In genomic region chr6:161511455-161512159, GRCh38 we compare ENCODE assay signal across 25 cellular contexts.
DNase-seq lines count a peak whose midpoint lies in the region; ATAC-seq and TF ChIP-seq lines count a peak whose summit lies in the region.
"Had no signal": no experiment of that assay in that cellular context is flagged by ENCODE, and none has a peak within 500 bp of the region (broad histone marks: within the 10 kb centered on the region; RNA-seq: fewer than 3 reads in every experiment).

No MANE protein-coding gene starts in this region.

- H3K4me1 Mint-ChIP-seq in brain: peaks cover 32% of the 10 kb centered on the region
- peaks cover 20% of the 10 kb centered on the region for H3K4me1 Mint-ChIP-seq in nephron
- no peaks in the 10 kb centered on the region for H3K4me1 Mint-ChIP-seq in activated CD4-positive, alpha-beta memory T cell treated with anti-CD3 and anti-CD28 coated beads for 36 hours (ENCODE audit: low read depth)
- H3K4me1 Mint-ChIP-seq: B cell had no signal

- WGBS in heart left ventricle, 4 donors: 57 to 73% (median 65%) methylated on average over 9 of the region's 9 CpGs

- H3K27me3 Mint-ChIP-seq in brain (no peaks in the 10 kb centered on the region), nephron (ENCODE audit: low read depth) (no peaks in the 10 kb centered on the region)
- no peaks in the 10 kb centered on the region for H3K27me3 Mint-ChIP-seq in activated CD4-positive, alpha-beta memory T cell treated with anti-CD3 and anti-CD28 coated beads for 36 hours
- H3K27me3 Mint-ChIP-seq: B cell had no signal

- intact Hi-C loops in left cardiac atrium (cut with DNase I): no loop called here
- intact Hi-C loops in heart left ventricle (cut with DNase I): no loop called here
- intact Hi-C loops in activated CD4-positive, alpha-beta memory T cell treated with anti-CD3 and anti-CD28 coated beads for 36 hours (cut with micrococcal nuclease): no loop called here

- H3K36me3 Mint-ChIP-seq in brain (no peaks in the 10 kb centered on the region), nephron (ENCODE audit: low read depth) (no peaks in the 10 kb centered on the region)
- H3K36me3 Mint-ChIP-seq in activated CD4-positive, alpha-beta memory T cell treated with anti-CD3 and anti-CD28 coated beads for 36 hours: peaks cover 2% of the 10 kb centered on the region
- H3K36me3 Mint-ChIP-seq: CD8-positive, alpha-beta T cell had no signal

- no peaks in the 10 kb centered on the region for H3K9me3 ChIP-seq in heart left ventricle
- H3K9me3 ChIP-seq: A549, Caco-2, SK-N-SH had no signal

- POLR2A ChIA-PET in activated CD4-positive, alpha-beta memory T cell treated with anti-CD3 and anti-CD28 coated beads for 36 hours (lab: Charles Lee): no interaction called here

- TF ChIP-seq CTCF in heart left ventricle (IDR thresholded peaks at IDR 0.05) (no peak), brain (conservative IDR thresholded peaks at IDR 0.05) (no peak), nephron (IDR thresholded peaks at IDR 0.05; ENCODE audit: unreplicated experiment in 3 of 3) (no peak)

- H3K27ac ChIP-seq in heart left ventricle: no peak overlapping the region
- H3K27ac ChIP-seq: A549, C4-2B had no signal

- CTCF ChIA-PET in activated CD4-positive, alpha-beta memory T cell treated with anti-CD3 and anti-CD28 coated beads for 36 hours (lab: Charles Lee): no interaction called here

- peak overlapping the region; percentile 35 to 90 (median 54) for H3K27ac Mint-ChIP-seq in brain
- peak overlapping the region in 2 of 3 experiments; percentile 20 to 39 for H3K27ac Mint-ChIP-seq in nephron
- no peak overlapping the region for H3K27ac Mint-ChIP-seq in activated CD4-positive, alpha-beta memory T cell treated with anti-CD3 and anti-CD28 coated beads for 36 hours
- H3K27ac Mint-ChIP-seq: B cell; CD8-positive, alpha-beta T cell had no signal

- H3K36me3 ChIP-seq in heart left ventricle: no peaks in the 10 kb centered on the region

- DNase-seq in left cardiac atrium: no peak
- no peak for DNase-seq in heart left ventricle
- DNase-seq in activated CD4-positive, alpha-beta memory T cell treated with anti-CD3 and anti-CD28 coated beads for 36 hours: no peak
- no peak for DNase-seq in DMS53 (lab: John Stamatoyannopoulos, UW)
- DNase-seq: Caco-2; CD8-positive, alpha-beta T cell; DND-41; MV-4-11; NCI-H1105; NCI-H1436 treated with DMSO at 0.1 percent for 48 hours; NCI-H2029; NCI-H345; NCI-H510A treated with DMSO at 0.1 percent for 48 hours; NCI-H748 treated with DMSO at 0.1 percent for 48 hours; SK-N-SH; SW 1271 had no signal

- ATAC-seq in left cardiac atrium (peak; percentile 47 to 67), heart left ventricle (no peak), HG03460 (IDR thresholded peaks at IDR 0.05; ENCODE audit: unreplicated experiment) (no peak)
- ATAC-seq: A549; CD8-positive, alpha-beta T cell; HCT116; HepG2; K562 had no signal

- peaks cover 0 to 7% (median 0%) of the 10 kb centered on the region in 12 donors for H3K4me1 ChIP-seq in heart left ventricle
- H3K4me1 ChIP-seq: A549, Caco-2 had no signal

- H3K4me3 Mint-ChIP-seq in brain: peak overlapping the region; percentile 32 to 47 (median 43)
- no peak overlapping the region for H3K4me3 Mint-ChIP-seq in nephron
- H3K4me3 Mint-ChIP-seq in activated CD4-positive, alpha-beta memory T cell treated with anti-CD3 and anti-CD28 coated beads for 36 hours: no peak overlapping the region
- H3K4me3 Mint-ChIP-seq: B cell; CD8-positive, alpha-beta T cell had no signal

- TF ChIP-seq POLR2A in heart left ventricle (IDR thresholded peaks at IDR 0.05): no peak

- H3K4me3 ChIP-seq in heart left ventricle: no peak overlapping the region
- H3K4me3 ChIP-seq: A549, K562 had no signal

- no peaks in the 10 kb centered on the region for H3K27me3 ChIP-seq in heart left ventricle

- H3K9me3 Mint-ChIP-seq in brain: peaks cover 0 to 6% (median 2%) of the 10 kb centered on the region in 5 experiments
- no peaks in the 10 kb centered on the region for H3K9me3 Mint-ChIP-seq in nephron
- H3K9me3 Mint-ChIP-seq in activated CD4-positive, alpha-beta memory T cell treated with anti-CD3 and anti-CD28 coated beads for 36 hours: no peaks in the 10 kb centered on the region

Comparison
In these comparisons a context has a peak if more than half of its experiments do, and no peak if none do; other contexts are left out.
1. ATAC-seq: peak in left cardiac atrium (2 of 2); none in heart left ventricle (0 of 4) and HG03460 (single experiment).
2. H3K4me3 Mint-ChIP-seq: peak in brain (5 of 5); none in nephron (0 of 3) and activated CD4-positive, alpha-beta memory T cell treated with anti-CD3 and anti-CD28 coated beads for 36 hours (single experiment).